Comparison of ENCODE assay signal across 30 cellular contexts in genomic region chr7:151664268-151664667, GRCh38.
DNase-seq lines count a peak whose midpoint lies in the region; ATAC-seq, FAIRE-seq and TF ChIP-seq lines count a peak whose summit lies in the region.
"Had no signal": no experiment of that assay in that cellular context is flagged by ENCODE, and none has a peak within 500 bp of the region (broad histone marks: within the 10 kb centered on the region; RNA-seq: fewer than 3 reads in every experiment).

No MANE protein-coding gene starts in this region.

- H3K36me3 ChIP-seq in cardiac muscle cell (no peaks in the 10 kb centered on the region), tibial artery (no peaks in the 10 kb centered on the region)

- H3K36me3 Mint-ChIP-seq in T-helper 1 cell treated with Interleukin-12 subunit alpha and Interleukin-12 subunit beta and Interleukin-4 antibody, amounts not matched to agents 30 μg/mL and 1 μg/mL, for 36 hours (ENCODE audit: low read depth): peaks cover 1% of the 10 kb centered on the region

- H3K27me3 ChIP-seq in cardiac muscle cell (no peaks in the 10 kb centered on the region), tibial artery (no peaks in the 10 kb centered on the region)

- FAIRE-seq in RCC 7860 (lab: Jason Lieb, UNC): no peak
- FAIRE-seq: GM12892, HepG2, K562 had no signal

- H3K9me3 ChIP-seq in cardiac muscle cell (ENCODE audit: low read depth): no peaks in the 10 kb centered on the region
- peaks cover 0 to 11% (median 0%) of the 10 kb centered on the region in 3 donors for H3K9me3 ChIP-seq in tibial artery
- H3K9me3 ChIP-seq: Caco-2 had no signal

- H3K27ac ChIP-seq in cardiac muscle cell (peak overlapping the region; percentile 96), tibial artery (peak overlapping the region; percentile 70 to 76)
- H3K27ac ChIP-seq: 22Rv1, C4-2B, HL-60, PC-9 had no signal

- no peak overlapping the region for H3K4me3 ChIP-seq in cardiac muscle cell
- no peak overlapping the region for H3K4me3 ChIP-seq in tibial artery
- H3K4me3 ChIP-seq: K562, PC-9 had no signal

- TF ChIP-seq CTCF in cardiac muscle cell (IDR thresholded peaks at IDR 0.05; ENCODE audit: low read depth, low read length) (no peak), tibial artery (IDR thresholded peaks at IDR 0.05) (no peak)

- no peaks in the 10 kb centered on the region for H3K27me3 Mint-ChIP-seq in T-helper 1 cell treated with Interleukin-12 subunit alpha and Interleukin-12 subunit beta and Interleukin-4 antibody, amounts not matched to agents 30 μg/mL and 1 μg/mL, for 36 hours (ENCODE audit: low read depth)
- H3K27me3 Mint-ChIP-seq: B cell had no signal

- H3K27ac Mint-ChIP-seq in T-helper 1 cell treated with Interleukin-12 subunit alpha and Interleukin-12 subunit beta and Interleukin-4 antibody, amounts not matched to agents 30 μg/mL and 1 μg/mL, for 36 hours: peak overlapping the region; percentile 19
- H3K27ac Mint-ChIP-seq: B cell; CD8-positive, alpha-beta T cell had no signal

- DNase-seq in T-helper 1 cell (no peak), cardiac muscle cell (ENCODE audit: low read depth in 1 of 2, low spot score in 1 of 2) (peak in 1 of 2 donors; percentile 23), left ventricle myocardium superior (no peak), tibial artery (no peak), RCC 7860 (ENCODE audit: low spot score) (no peak), HPDE6-E6E7 (ENCODE audit: extremely low spot score) (no peak)
- DNase-seq: Caco-2; CD8-positive, alpha-beta T cell; DMS79 treated with DMSO at 0.1 percent for 48 hours; GF-D8; Kasumi-1; NCI-H1092 treated with DMSO at 0.1 percent for 48 hours; NCI-H1436 treated with DMSO at 0.1 percent for 48 hours; NCI-H187 treated with DMSO at 0.1 percent for 48 hours; NCI-H2171 treated with DMSO at 0.1 percent for 48 hours; NCI-H345; NCI-H510A treated with DMSO at 0.1 percent for 48 hours; PC-9; RPMI8226; SHP77 treated with DMSO at 0.1 percent for 48 hours had no signal

- no peak overlapping the region for H3K4me3 Mint-ChIP-seq in T-helper 1 cell treated with Interleukin-12 subunit alpha and Interleukin-12 subunit beta and Interleukin-4 antibody, amounts not matched to agents 30 μg/mL and 1 μg/mL, for 36 hours
- H3K4me3 Mint-ChIP-seq: B cell; CD8-positive, alpha-beta T cell had no signal

- H3K4me1 Mint-ChIP-seq in T-helper 1 cell treated with Interleukin-12 subunit alpha and Interleukin-12 subunit beta and Interleukin-4 antibody, amounts not matched to agents 30 μg/mL and 1 μg/mL, for 36 hours (ENCODE audit: low read depth): peaks cover 5% of the 10 kb centered on the region
- H3K4me1 Mint-ChIP-seq: B cell had no signal

- peaks cover 48% of the 10 kb centered on the region for H3K4me1 ChIP-seq in cardiac muscle cell (ENCODE audit: low read depth)
- H3K4me1 ChIP-seq in tibial artery: peaks cover 0 to 56% (median 18%) of the 10 kb centered on the region in 4 donors
- H3K4me1 ChIP-seq: Caco-2 had no signal

- peak; percentile 37 for ATAC-seq in left ventricle myocardium superior
- no peak for ATAC-seq in GM21576 (IDR thresholded peaks at IDR 0.05; ENCODE audit: unreplicated experiment)
- ATAC-seq: CD8-positive, alpha-beta T cell; HCT116; HepG2; K562 had no signal

- intact Hi-C loops in left ventricle myocardium superior (cut with micrococcal nuclease) (no loop called here), tibial artery (cut with DNase I; ENCODE audit: low total_unique reads) (no loop called here)

- H3K9me3 Mint-ChIP-seq in T-helper 1 cell treated with Interleukin-12 subunit alpha and Interleukin-12 subunit beta and Interleukin-4 antibody, amounts not matched to agents 30 μg/mL and 1 μg/mL, for 36 hours: peaks cover 3% of the 10 kb centered on the region
